10 cellular contexts compared by ENCODE assay signal in genomic region chr15:74129411-74130088, GRCh38. TPM values are rescaled to one million over a fixed set of nuclear protein-coding genes. Genes with fewer than 3 reads are reported as not detected.
DNase-seq lines count a peak whose midpoint lies in the region; ATAC-seq and TF ChIP-seq lines count a peak whose summit lies in the region.
"Had no signal": no experiment of that assay in that cellular context is flagged by ENCODE, and none has a peak within 500 bp of the region (broad histone marks: within the 10 kb centered on the region; RNA-seq: fewer than 3 reads in every experiment).

No MANE protein-coding gene starts in this region.

- H3K9me2 ChIP-seq in GM23338 (ENCODE audit: insufficient read depth) (no peaks in the 10 kb centered on the region), MM.1S (replicated peaks; ENCODE audit: insufficient read depth, low read length) (no peaks in the 10 kb centered on the region)

- H3K4me3 Mint-ChIP-seq in GM23338 (peak overlapping the region; percentile 68), nephron (peak overlapping the region; percentile 83 to 92 (median 92))

- TF ChIP-seq CTCF in GM23338 (conservative IDR thresholded peaks at IDR 0.05; ENCODE audit: low read depth in 2 of 2) (no peak), breast epithelium (IDR thresholded peaks at IDR 0.05) (no peak), nephron (IDR thresholded peaks at IDR 0.05; ENCODE audit: unreplicated experiment in 3 of 3) (no peak), MM.1S (IDR thresholded peaks at IDR 0.05; ENCODE audit: low read length) (no peak)

- H4K20me1 ChIP-seq in BLaER1, result peaks cover 43% of the 10 kb centered on the region
- no peaks in the 10 kb centered on the region for H4K20me1 ChIP-seq in GM23338 (replicated peaks; ENCODE audit: insufficient read depth)
- no peaks in the 10 kb centered on the region for H4K20me1 ChIP-seq in MM.1S (ENCODE audit: insufficient read depth, low read length)

- H3K4me2 ChIP-seq in BLaER1 (peak overlapping the region; percentile 28; the same call in 1 of the 2 replicates), GM23338 (peak overlapping the region; percentile 92), MM.1S (ENCODE audit: low read depth, low read length) (no peak overlapping the region)

- H3K27ac Mint-ChIP-seq in GM23338 (no peak overlapping the region), nephron (peak overlapping the region; percentile 61 to 94 (median 82))

- no peak for TF ChIP-seq POLR2A in breast epithelium (IDR thresholded peaks at IDR 0.05)

- H3K4me1 Mint-ChIP-seq in GM23338, result peaks cover 46% of the 10 kb centered on the region
- peaks cover 37% of the 10 kb centered on the region for H3K4me1 Mint-ChIP-seq in nephron

- H3K27ac ChIP-seq in BLaER1 (no peak overlapping the region), GM23338 (ENCODE audit: low read depth) (no peak overlapping the region), breast epithelium (no peak overlapping the region), MM.1S (ENCODE audit: low read length) (no peak overlapping the region)
- H3K27ac ChIP-seq: vagina had no signal

- H3K79me2 ChIP-seq in GM23338 (replicated peaks; ENCODE audit: insufficient read depth), result no peaks in the 10 kb centered on the region
- no peaks in the 10 kb centered on the region for H3K79me2 ChIP-seq in MM.1S (ENCODE audit: low read length)

- H3K36me3 Mint-ChIP-seq in GM23338 (ENCODE audit: low read depth), result no peaks in the 10 kb centered on the region
- H3K36me3 Mint-ChIP-seq in nephron (ENCODE audit: low read depth), result peaks cover 12% of the 10 kb centered on the region

- peaks cover 6% of the 10 kb centered on the region; the same call in 1 of the 3 replicates for H3K9me3 Mint-ChIP-seq in GM23338
- peaks cover 9% of the 10 kb centered on the region for H3K9me3 Mint-ChIP-seq in nephron

- peaks cover 81% of the 10 kb centered on the region for H3K27me3 ChIP-seq in BLaER1
- peaks cover 100% of the 10 kb centered on the region for H3K27me3 ChIP-seq in GM23338 (ENCODE audit: insufficient read depth)
- H3K27me3 ChIP-seq in breast epithelium, result peaks cover 3 to 70% of the 10 kb centered on the region in 2 donors
- peaks cover 70% of the 10 kb centered on the region for H3K27me3 ChIP-seq in MM.1S (replicated peaks; ENCODE audit: insufficient read depth, low read length)

- peaks cover 88% of the 10 kb centered on the region for H3K27me3 Mint-ChIP-seq in GM23338 (ENCODE audit: insufficient read depth, low read depth, poor library complexity)
- H3K27me3 Mint-ChIP-seq in nephron (ENCODE audit: low read depth), result peaks cover 86% of the 10 kb centered on the region

- intact Hi-C loops in breast epithelium (cut with DNase I; ENCODE audit: low total_unique reads), result loop anchor here (5.0 kb wide), 2 partner anchors 113 to 173 kb away; no protein-coding TSS in a partner anchor

- H3K9me3 ChIP-seq in BLaER1 (peaks cover 30% of the 10 kb centered on the region), breast epithelium (peaks cover 10 to 19% of the 10 kb centered on the region in 2 donors), MM.1S (replicated peaks; ENCODE audit: insufficient read depth, low read length) (no peaks in the 10 kb centered on the region)
- H3K9me3 ChIP-seq: vagina had no signal

- peaks cover 20% of the 10 kb centered on the region; the same call in 1 of the 2 replicates for H3F3A ChIP-seq in GM23338 (replicated peaks; ENCODE audit: low read depth)
- H3F3A ChIP-seq in MM.1S (ENCODE audit: insufficient read depth, low read length), result no peaks in the 10 kb centered on the region

- peaks cover 36% of the 10 kb centered on the region for H3K4me1 ChIP-seq in BLaER1
- peaks cover 45% of the 10 kb centered on the region for H3K4me1 ChIP-seq in GM23338 (ENCODE audit: insufficient read depth)
- H3K4me1 ChIP-seq in breast epithelium, result peaks cover 7 to 16% of the 10 kb centered on the region in 2 donors
- no peaks in the 10 kb centered on the region for H3K4me1 ChIP-seq in MM.1S (ENCODE audit: low read length)

- peak; percentile 74 for DNase-seq in GM23338 (ENCODE audit: low spot score)
- DNase-seq in breast epithelium (ENCODE audit: low spot score in 2 of 2), result no peak
- no peak for DNase-seq in activated CD4-positive, alpha-beta T cell treated with anti-CD3 and anti-CD28 coated beads for 4 hours
- DNase-seq in MM.1S, result no peak
- no peak for DNase-seq in iPS-NIHi11 (ENCODE audit: low spot score)

- H3K9ac ChIP-seq in BLaER1 (no peak overlapping the region), MM.1S (ENCODE audit: low read length) (no peak overlapping the region)

- peak; percentile 0 for ATAC-seq in GM23338
- no peak for ATAC-seq in GM21360 (IDR thresholded peaks at IDR 0.05; ENCODE audit: unreplicated experiment)

- H2AFZ ChIP-seq in GM23338, result peak overlapping the region; percentile 95
- H2AFZ ChIP-seq in MM.1S (ENCODE audit: low read length), result no peak overlapping the region

- H3K36me3 ChIP-seq in BLaER1 (no peaks in the 10 kb centered on the region), GM23338 (ENCODE audit: insufficient read depth) (no peaks in the 10 kb centered on the region), breast epithelium (no peaks in the 10 kb centered on the region), MM.1S (replicated peaks; ENCODE audit: insufficient read depth, low read length) (no peaks in the 10 kb centered on the region)
- H3K36me3 ChIP-seq: vagina had no signal

- H3K4me3 ChIP-seq in BLaER1 (0 out of 2 replicates have a peak overlapping the region, but pooled peaks have one; percentile 14), GM23338 (peak overlapping the region; percentile 75), breast epithelium (peak overlapping the region; percentile 31 to 66 (median 45)), MM.1S (ENCODE audit: low read length) (no peak overlapping the region)
- H3K4me3 ChIP-seq: vagina had no signal

TF ChIP-seq in GM23338, 12 proteins besides CTCF, POLR2A, EP300 and RAD21 (continues in another document):
- TF ChIP-seq REST (IDR thresholded peaks at IDR 0.05; ENCODE audit: unreplicated experiment) (no peak), ZNF114 (CRISPR knock-in tag; IDR thresholded peaks at IDR 0.05) (no peak)

RNA-seq across cellular contexts. Expression of gene ISLR2, which starts 0.8 kb away (rescaled TPM):
- total RNA-seq in GM23338 (2014; rRNA removed; shearing (Covaris generic)), result 0.21 and 0.27 TPM in 2 replicates
- polyA plus RNA-seq in GM23338 (2016; fragmentation: Nextera tagmentation; extraction: Ambion mirVana), result 0.13 and 0.59 TPM in 2 replicates
- total RNA-seq in breast epithelium, result under 1 TPM in 2 of 3 donors, not detected in 1; 0.48 to 0.88 TPM
- total RNA-seq: NCI-H460 had no signal

RNA-seq across cellular contexts. Expression of gene ISLR, which starts 44.0 kb away (rescaled TPM):
- 1.6 TPM in 1 of 2 replicates, not detected in the other for total RNA-seq in GM23338 (2014; rRNA removed; shearing (Covaris generic))
- 0.09 and 0.55 TPM in 2 replicates for polyA plus RNA-seq in GM23338 (2016; fragmentation: Nextera tagmentation; extraction: Ambion mirVana)
- total RNA-seq in breast epithelium, result 10 to 100 TPM; 49.2 to 88.0 (median 71.8) TPM
- total RNA-seq: NCI-H460 had no signal

RNA-seq across cellular contexts. Expression of gene GOLGA6A, which starts 47.2 kb away (rescaled TPM):
- total RNA-seq in GM23338 (2014; rRNA removed; shearing (Covaris generic)), result 2.1 and 7.5 TPM in 2 replicates
- 0.18 and 0.57 TPM in 2 replicates for polyA plus RNA-seq in GM23338 (2016; fragmentation: Nextera tagmentation; extraction: Ambion mirVana)
- 1 to 10 TPM in 1 of 3 donors, not detected in 2; 1.0 TPM for total RNA-seq in breast epithelium
- total RNA-seq: NCI-H460 had no signal

Comparison
In these comparisons a context has a peak if more than half of its experiments do, and no peak if none do; other contexts are left out.
1. RNA of gene ISLR, which starts 44.0 kb away (total RNA-seq): 49.2 to 88.0 TPM in breast epithelium; 1.6 TPM in GM23338; every median in the first group is over 10 times any median in the second.